In genomic region chr4:17650404-17650803, GRCh38 we compare ENCODE assay signal across 21 cellular contexts. TPM values are rescaled to one million over a fixed set of nuclear protein-coding genes. Genes with fewer than 3 reads are reported as not detected.
DNase-seq lines count a peak whose midpoint lies in the region; ATAC-seq and TF ChIP-seq lines count a peak whose summit lies in the region.
"Had no signal": no experiment of that assay in that cellular context is flagged by ENCODE, and none has a peak within 500 bp of the region (broad histone marks: within the 10 kb centered on the region; RNA-seq: fewer than 3 reads in every experiment).

No MANE protein-coding gene starts in this region.

- H3K27me3 ChIP-seq in BLaER1 (no peaks in the 10 kb centered on the region), SJCRH30 (no peaks in the 10 kb centered on the region), skeletal muscle tissue (ENCODE audit: control insufficient read depth in 3 of 3, insufficient read depth in 3 of 3, low read length in 3 of 3) (no peaks in the 10 kb centered on the region)

- H4K20me1 ChIP-seq in BLaER1: no peaks in the 10 kb centered on the region

- DNase-seq in SJCRH30 (peak; percentile 43 to 60), osteocyte (ENCODE audit: extremely low spot score, unreplicated experiment) (peak; percentile 42), anterior cingulate cortex (lab: John Stamatoyannopoulos, UW) (no peak), HT-29 (ENCODE audit: low spot score) (no peak)
- DNase-seq: 8988T; Caco-2; CD4-positive, alpha-beta T cell; DMS153; DMS79; GDM1; GOT3; H7; HFFc6 had no signal

- no peaks in the 10 kb centered on the region for H3K4me1 Mint-ChIP-seq in osteocyte (ENCODE audit: unreplicated experiment)
- H3K4me1 Mint-ChIP-seq: B cell had no signal

- H3K4me2 ChIP-seq in BLaER1: peak overlapping the region; percentile 18; the same call in 1 of the 2 replicates

- H3K4me3 Mint-ChIP-seq in osteocyte (ENCODE audit: unreplicated experiment): no peak overlapping the region
- H3K4me3 Mint-ChIP-seq: B cell; CD4-positive, alpha-beta T cell; HFFc6; IgD-negative memory B cell had no signal

- H3K9ac ChIP-seq in BLaER1: no peak overlapping the region
- peak overlapping the region in 1 of 3 donors; percentile 40 for H3K9ac ChIP-seq in skeletal muscle tissue (ENCODE audit: low read depth in 1 of 3, low read length in 3 of 3)

- peaks cover under 1% of the 10 kb centered on the region for H3K27me3 Mint-ChIP-seq in osteocyte (ENCODE audit: unreplicated experiment)
- H3K27me3 Mint-ChIP-seq: CD4-positive, alpha-beta T cell had no signal

- H3K27ac ChIP-seq in BLaER1: no peak overlapping the region
- no peak overlapping the region for H3K27ac ChIP-seq in SJCRH30
- no peak overlapping the region for H3K27ac ChIP-seq in skeletal muscle tissue (ENCODE audit: low read depth, low read length)
- H3K27ac ChIP-seq: C4-2B had no signal

- H3K36me3 ChIP-seq in BLaER1 (no peaks in the 10 kb centered on the region), SJCRH30 (no peaks in the 10 kb centered on the region), skeletal muscle tissue (ENCODE audit: control insufficient read depth in 3 of 3, insufficient read depth in 3 of 3, low read length in 3 of 3) (peaks cover 0 to 8% (median 0%) of the 10 kb centered on the region in 3 donors)

- no peaks in the 10 kb centered on the region for H3K36me3 Mint-ChIP-seq in osteocyte (ENCODE audit: unreplicated experiment)

- H3K9me3 ChIP-seq in BLaER1 (no peaks in the 10 kb centered on the region), SJCRH30 (replicated peaks) (no peaks in the 10 kb centered on the region), skeletal muscle tissue (ENCODE audit: control insufficient read depth in 3 of 3, low read length in 3 of 3) (no peaks in the 10 kb centered on the region)
- H3K9me3 ChIP-seq: Caco-2 had no signal

- H3K27ac Mint-ChIP-seq in osteocyte (ENCODE audit: unreplicated experiment): no peak overlapping the region
- H3K27ac Mint-ChIP-seq: B cell; CD4-positive, alpha-beta T cell; HFFc6; IgD-negative memory B cell had no signal

- H3K9me3 Mint-ChIP-seq in osteocyte (ENCODE audit: unreplicated experiment): no peaks in the 10 kb centered on the region
- H3K9me3 Mint-ChIP-seq: CD4-positive, alpha-beta T cell; HFFc6 had no signal

- ATAC-seq in HG03520 (IDR thresholded peaks at IDR 0.05; ENCODE audit: unreplicated experiment): no peak
- ATAC-seq: HCT116, HepG2 had no signal

- H3K4me1 ChIP-seq in BLaER1 (peaks cover 39% of the 10 kb centered on the region), SJCRH30 (0 out of 2 replicates have a peak, but pooled peaks cover 2% of the 10 kb centered on the region), skeletal muscle tissue (ENCODE audit: control insufficient read depth in 3 of 3, insufficient read depth in 3 of 3, low read length in 3 of 3) (peaks cover 5 to 10% (median 5%) of the 10 kb centered on the region in 3 donors)
- H3K4me1 ChIP-seq: Caco-2 had no signal

- no peak for TF ChIP-seq CTCF in osteocyte (IDR thresholded peaks at IDR 0.05)

- H3K4me3 ChIP-seq in BLaER1: no peak overlapping the region
- no peak overlapping the region for H3K4me3 ChIP-seq in SJCRH30
- H3K4me3 ChIP-seq in skeletal muscle tissue (ENCODE audit: low read length in 3 of 3): peak overlapping the region in 2 of 3 donors; percentile 31 to 35

RNA-seq across cellular contexts. Expression of gene MED28, which starts 36.0 kb away (rescaled TPM):
- total RNA-seq in SJCRH30 (2014; rRNA removed; shearing (Covaris generic)): 39.2 and 43.7 TPM in 2 replicates
- total RNA-seq in osteocyte (45.8 and 46.2 TPM in 2 replicates), skeletal muscle tissue (13.0 TPM)
- total RNA-seq in HT-29 (2014; rRNA removed; shearing (Covaris generic)): 14.6 and 15.0 TPM in 2 replicates

Comparison
In these comparisons a context has a peak if more than half of its experiments do, and no peak if none do; other contexts are left out.
1. H3K4me3 ChIP-seq: peak in skeletal muscle tissue (2 of 3); none in BLaER1 (single experiment) and SJCRH30 (single experiment).
2. DNase-seq: peak in SJCRH30 (2 of 2) and osteocyte (single experiment); none in anterior cingulate cortex (0 of 58) and HT-29 (single experiment).